8 cellular contexts compared by ENCODE assay signal in genomic region chr16:1492923-1493745, GRCh38. TPM values are rescaled to one million over a fixed set of nuclear protein-coding genes. Genes with fewer than 3 reads are reported as not detected.
DNase-seq lines count a peak whose midpoint lies in the region; ATAC-seq and TF ChIP-seq lines count a peak whose summit lies in the region.

Gene TELO2, plus strand, starts transcription at chr16:1493360. Its CDS starts 922 bp downstream, at chr16:1494282.

- ATAC-seq in CD4-positive, alpha-beta T cell (ENCODE audit: poor library complexity): peak; percentile 87
- ATAC-seq in GM19455 (IDR thresholded peaks at IDR 0.05; ENCODE audit: unreplicated experiment): peak; percentile 53

- H3K36me3 ChIP-seq in SJCRH30 (peaks cover 13% of the 10 kb centered on the region), neural cell (ENCODE audit: insufficient read depth, low read length) (no peaks in the 10 kb centered on the region)

- peaks cover 13% of the 10 kb centered on the region; the same call in 1 of the 2 replicates for H3K4me1 ChIP-seq in SJCRH30

- H3K4me3 ChIP-seq in SJCRH30 (peak within 1 kb of the TSS; percentile 93), fibroblast of villous mesenchyme (ENCODE audit: low read depth, low read length) (peak within 1 kb of the TSS; percentile 83), neural cell (ENCODE audit: low read length) (peak within 1 kb of the TSS; percentile 92)

- peak within 1 kb of the TSS; percentile 97 for H3K27ac Mint-ChIP-seq in CD4-positive, alpha-beta T cell
- H3K27ac Mint-ChIP-seq in IgD-negative memory B cell: peak within 1 kb of the TSS; percentile 90 to 99 (median 99)
- H3K27ac Mint-ChIP-seq in stimulated activated naive CD8-positive, alpha-beta T cell treated with anti-CD3 and anti-CD28 coated beads, Interleukin-15, Interleukin-2, amounts not matched to agents 100 ng/mL and 50 ng/mL, for 24 hours: peak within 1 kb of the TSS; percentile 97

- H3K4me3 Mint-ChIP-seq in CD4-positive, alpha-beta T cell: peak within 1 kb of the TSS; percentile 95
- peak within 1 kb of the TSS; percentile 87 to 99 (median 96) for H3K4me3 Mint-ChIP-seq in IgD-negative memory B cell
- H3K4me3 Mint-ChIP-seq in stimulated activated naive CD8-positive, alpha-beta T cell treated with anti-CD3 and anti-CD28 coated beads, Interleukin-15, Interleukin-2, amounts not matched to agents 100 ng/mL and 50 ng/mL, for 24 hours: peak within 1 kb of the TSS; percentile 88

- POLR2A ChIA-PET in CD4-positive, alpha-beta T cell (lab: Charles Lee): interaction anchor here (0.6 to 2.7 kb wide), 14 partner anchors 17 to 289 kb away, joined by 3 to 27 read pairs (median 3); partner anchors contain the start of genes JPT2, MAPK8IP3, NUBP2 and SPSB3

- H3K9me3 ChIP-seq in CD4-positive, alpha-beta T cell (ENCODE audit: control insufficient read depth, low read length): no peaks in the 10 kb centered on the region
- H3K9me3 ChIP-seq in SJCRH30 (replicated peaks) (no peaks in the 10 kb centered on the region), neural cell (ENCODE audit: low read length) (no peaks in the 10 kb centered on the region)

- H3K9me2 ChIP-seq in neural cell (ENCODE audit: insufficient read depth, low read length): no peaks in the 10 kb centered on the region

- H3K9me3 Mint-ChIP-seq in CD4-positive, alpha-beta T cell: no peaks in the 10 kb centered on the region
- H3K9me3 Mint-ChIP-seq in IgD-negative memory B cell: no peaks in the 10 kb centered on the region
- no peaks in the 10 kb centered on the region for H3K9me3 Mint-ChIP-seq in stimulated activated naive CD8-positive, alpha-beta T cell treated with anti-CD3 and anti-CD28 coated beads, Interleukin-15, Interleukin-2, amounts not matched to agents 100 ng/mL and 50 ng/mL, for 24 hours

- CTCF ChIA-PET in CD4-positive, alpha-beta T cell (lab: Charles Lee): interaction anchor here (1.3 kb wide), 1 partner anchor 73 kb away, joined by 4 read pairs; the partner anchor contains the start of gene UQCC4

- H2AFZ ChIP-seq in neural cell (ENCODE audit: low read depth, low read length): peak within 1 kb of the TSS; percentile 45

- peaks cover 12% of the 10 kb centered on the region for H3K36me3 Mint-ChIP-seq in CD4-positive, alpha-beta T cell (ENCODE audit: low read depth)
- H3K36me3 Mint-ChIP-seq in IgD-negative memory B cell: peaks cover 1% of the 10 kb centered on the region
- peaks cover 6% of the 10 kb centered on the region for H3K36me3 Mint-ChIP-seq in stimulated activated naive CD8-positive, alpha-beta T cell treated with anti-CD3 and anti-CD28 coated beads, Interleukin-15, Interleukin-2, amounts not matched to agents 100 ng/mL and 50 ng/mL, for 24 hours (ENCODE audit: low read depth)

- H3K27me3 Mint-ChIP-seq in CD4-positive, alpha-beta T cell: no peaks in the 10 kb centered on the region
- H3K27me3 Mint-ChIP-seq in IgD-negative memory B cell: no peaks in the 10 kb centered on the region
- H3K27me3 Mint-ChIP-seq in stimulated activated naive CD8-positive, alpha-beta T cell treated with anti-CD3 and anti-CD28 coated beads, Interleukin-15, Interleukin-2, amounts not matched to agents 100 ng/mL and 50 ng/mL, for 24 hours: no peaks in the 10 kb centered on the region

- H3K27ac ChIP-seq in CD4-positive, alpha-beta T cell (ENCODE audit: low read depth, low read length): peak within 1 kb of the TSS; percentile 84
- H3K27ac ChIP-seq in SJCRH30: peak within 1 kb of the TSS; percentile 86
- peak within 1 kb of the TSS; percentile 61 for H3K27ac ChIP-seq in neural cell (ENCODE audit: low read length)

- H4K20me1 ChIP-seq in neural cell (ENCODE audit: insufficient read depth): no peaks in the 10 kb centered on the region

- peak; percentile 98 for TF ChIP-seq EP300 in neural cell (conservative IDR thresholded peaks at IDR 0.05; ENCODE audit: poor library complexity, severe bottlenecking)

- no peaks in the 10 kb centered on the region for H3K79me2 ChIP-seq in neural cell (replicated peaks; ENCODE audit: insufficient read depth, low read length)

- H3K27me3 ChIP-seq in CD4-positive, alpha-beta T cell (ENCODE audit: control insufficient read depth, insufficient read depth, low read length): no peaks in the 10 kb centered on the region
- H3K27me3 ChIP-seq in SJCRH30 (no peaks in the 10 kb centered on the region), neural cell (ENCODE audit: insufficient read depth, low read depth, low read length) (no peaks in the 10 kb centered on the region)

- intact Hi-C loops in CD4-positive, alpha-beta T cell (cut with DNase I, micrococcal nuclease): loop anchor here (1.0 to 5.0 kb wide), 8 partner anchors 18 to 186 kb away; partner anchors contain the start of genes CLCN7 (in 2 of the 2), UBE2I (in 1 of the 2) and UQCC4 (in 1 of the 2)

- no peak for TF ChIP-seq RAD21 in neural cell (conservative IDR thresholded peaks at IDR 0.05)

- peak; percentile 19 for TF ChIP-seq CTCF in CD4-positive, alpha-beta T cell (IDR thresholded peaks at IDR 0.05)
- no peak for TF ChIP-seq CTCF in fibroblast of villous mesenchyme (IDR thresholded peaks at IDR 0.05; ENCODE audit: insufficient read depth, low read depth, low read length)
- no peak for TF ChIP-seq CTCF in neural cell (IDR thresholded peaks at IDR 0.05; ENCODE audit: poor library complexity, severe bottlenecking)

- peak within 1 kb of the TSS; percentile 77 for H3K4me2 ChIP-seq in neural cell (ENCODE audit: low read length)

- peaks cover 10% of the 10 kb centered on the region for H3K4me1 Mint-ChIP-seq in CD4-positive, alpha-beta T cell (ENCODE audit: low read depth)
- H3K4me1 Mint-ChIP-seq in IgD-negative memory B cell: peaks cover 10 to 12% (median 11%) of the 10 kb centered on the region in 3 donors
- peaks cover 25% of the 10 kb centered on the region for H3K4me1 Mint-ChIP-seq in stimulated activated naive CD8-positive, alpha-beta T cell treated with anti-CD3 and anti-CD28 coated beads, Interleukin-15, Interleukin-2, amounts not matched to agents 100 ng/mL and 50 ng/mL, for 24 hours (ENCODE audit: low read depth)

- H3K9ac ChIP-seq in neural cell (ENCODE audit: low read length): peak within 1 kb of the TSS; percentile 85

- DNase-seq in CD4-positive, alpha-beta T cell: peak; percentile 79 to 89 (median 86)
- peak; percentile 80 to 86 for DNase-seq in SJCRH30
- peak; percentile 84 for DNase-seq in activated gamma-delta T cell treated with Interleukin-2 at 50 U/mL for 16 hours
- peak; percentile 79 for DNase-seq in fibroblast of villous mesenchyme (ENCODE audit: low read depth)

- no peaks in the 10 kb centered on the region for H3F3A ChIP-seq in neural cell (ENCODE audit: insufficient read depth, low read length, poor library complexity, severe bottlenecking)

TF ChIP-seq in neural cell, 6 proteins besides CTCF, POLR2A, EP300 and RAD21:
- peak; percentile 72 for TF ChIP-seq TAF1 (IDR thresholded peaks at IDR 0.05; ENCODE audit: low read depth)
- peak; percentile 80 for TF ChIP-seq MXI1 (conservative IDR thresholded peaks at IDR 0.05; ENCODE audit: poor library complexity, severe bottlenecking)
- TF ChIP-seq REST (IDR thresholded peaks at IDR 0.05; ENCODE audit: borderline replicate concordance): no peak
- peak; percentile 9 for TF ChIP-seq SMC3 (conservative IDR thresholded peaks at IDR 0.05; ENCODE audit: poor library complexity)
- TF ChIP-seq EZH2 (IDR thresholded peaks at IDR 0.05; ENCODE audit: borderline replicate concordance, insufficient read depth, low read length, poor library complexity, severe bottlenecking): no peak
- TF ChIP-seq POLR2AphosphoS5 (IDR thresholded peaks at IDR 0.05): peak; percentile 71

RNA-seq across cellular contexts. Expression of gene TELO2, which starts in this region (rescaled TPM):
- 10 to 100 TPM; 29.7 to 30.8 TPM for total RNA-seq in CD4-positive, alpha-beta T cell
- polyA plus RNA-seq in IgD-negative memory B cell (37.4 TPM), neural cell (50.4 and 55.5 TPM in 2 replicates)
- total RNA-seq in SJCRH30 (2014; rRNA removed; shearing (Covaris generic)): 21.9 and 27.9 TPM in 2 replicates
- 21.6 and 22.2 TPM in 2 replicates for total RNA-seq in fibroblast of villous mesenchyme
- polyA minus RNA-seq in neural cell: 28.0 and 35.1 TPM in 2 replicates

Comparison
In these comparisons a context has a peak if more than half of its experiments do, and no peak if none do; other contexts are left out.
1. Peak in every context shown above with its lines: DNase-seq, ATAC-seq, H3K4me3 ChIP-seq and H3K27ac ChIP-seq.